1 cellular context compared by ENCODE assay signal in genomic region chr11:44618561-44619425, GRCh38.
TF ChIP-seq lines count a peak whose summit lies in the region.

No MANE protein-coding gene starts in this region.

TF ChIP-seq in K562, 482 proteins besides CTCF, POLR2A, EP300 and RAD21:
- TF ChIP-seq ZFP36 (IDR thresholded peaks at IDR 0.05; ENCODE audit: low read depth, low read length, partially characterized antibody) (peak; percentile 52), EGR1 (conservative IDR thresholded peaks at IDR 0.05) (peak; percentile 60), ARHGAP35 (IDR thresholded peaks at IDR 0.05; ENCODE audit: partially characterized antibody) (no peak), SAP30 (IDR thresholded peaks at IDR 0.05; ENCODE audit: borderline replicate concordance, insufficient read depth, low read depth, low read length, poor library complexity, severe bottlenecking) (no peak)
